In the genomic region with DNA sequence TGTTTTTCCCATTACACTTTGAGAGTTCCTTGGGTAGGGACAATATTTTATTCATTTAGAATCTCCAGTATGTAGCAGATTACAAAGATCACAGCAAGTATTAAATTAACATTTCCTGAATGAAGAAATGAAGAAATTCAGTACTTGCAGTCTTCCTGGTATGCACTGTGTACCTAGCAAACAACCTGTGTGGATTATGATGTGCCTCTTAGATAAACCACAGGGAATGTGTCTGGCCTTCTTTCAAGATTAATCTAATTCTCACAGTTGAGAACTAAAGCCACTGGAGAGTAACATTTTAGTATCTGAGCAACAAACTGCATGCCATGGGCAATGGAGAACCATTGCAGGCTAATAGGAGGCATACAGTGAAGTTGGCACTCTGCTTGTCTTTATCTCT, we compare ENCODE assay signal across 18 cellular contexts.
DNase-seq lines count a peak whose midpoint lies in the region; ATAC-seq, FAIRE-seq and TF ChIP-seq lines count a peak whose summit lies in the region.
"Had no signal": no experiment of that assay in that cellular context is flagged by ENCODE, and none has a peak within 500 bp of the region (broad histone marks: within the 10 kb centered on the region; RNA-seq: fewer than 3 reads in every experiment).

No MANE protein-coding gene starts in this region.

- H3K27me3 ChIP-seq in right lobe of liver (no peaks in the 10 kb centered on the region), HepG2 (ENCODE audit: control insufficient read depth in 1 of 2, insufficient read depth in 2 of 2, low read length in 2 of 2) (no peaks in the 10 kb centered on the region)
- H3K27me3 ChIP-seq: BE2C had no signal

- H3K79me2 ChIP-seq in HepG2 (ENCODE audit: insufficient read depth, low read length) = no peaks in the 10 kb centered on the region

- TF ChIP-seq POLR2A in right lobe of liver (IDR thresholded peaks at IDR 0.05) (no peak), HepG2 (IDR thresholded peaks at IDR 0.05; ENCODE audit: insufficient read depth in 1 of 2, low read depth in 2 of 2, low read length in 2 of 2) (no peak)

- no peak overlapping the region for H3K9ac ChIP-seq in HepG2 (ENCODE audit: insufficient read depth, low read depth, low read length)

- no peak overlapping the region for H3K27ac ChIP-seq in right lobe of liver
- no peak overlapping the region for H3K27ac ChIP-seq in HepG2 (ENCODE audit: extremely low read length, insufficient read depth, low read length)

- intact Hi-C loops in right lobe of liver (cut with DNase I) (no loop called here), HepG2 (cut with micrococcal nuclease; ENCODE audit: unreplicated experiment) (no loop called here)

- in situ Hi-C loops in HepG2 (cut with HindIII; ENCODE audit: extremely low pct_ligation_motif_present, low pct_unique_long_range_greater_than_20kb) = no loop called here

- TF ChIP-seq CTCF in right lobe of liver (IDR thresholded peaks at IDR 0.05) (no peak), HepG2 (CRISPR knock-in tag; IDR thresholded peaks at IDR 0.05) (no peak)

- CTCF ChIA-PET in HepG2 (lab: Yijun Ruan, JAX; ENCODE audit: low intra/inter-chr PET ratio, low total read pairs) = no interaction called here

- FAIRE-seq in HepG2 (lab: Jason Lieb, UNC) = no peak
- FAIRE-seq: D721Med, GM12892, GM18507 had no signal

- POLR2A ChIA-PET in HepG2 (lab: Yijun Ruan, JAX) = no interaction called here

- no peaks in the 10 kb centered on the region for H4K20me1 ChIP-seq in HepG2 (ENCODE audit: insufficient read depth, low read length)

- no TSS peak for BruUV-seq in HepG2 (replicated peaks; lab: Mats Ljungman, UMichigan)

- H3K4me1 ChIP-seq in right lobe of liver = peaks cover 0 to 7% (median 2%) of the 10 kb centered on the region in 4 donors
- H3K4me1 ChIP-seq in HepG2 (ENCODE audit: insufficient read depth, low read length) = no peaks in the 10 kb centered on the region
- H3K4me1 ChIP-seq: BE2C had no signal

- no peak for TF ChIP-seq RAD21 in HepG2 (CRISPR knock-in tag; IDR thresholded peaks at IDR 0.05)

- H3K4me3 ChIP-seq in right lobe of liver (no peak overlapping the region), HepG2 (replicated peaks in 1 of 3; ENCODE audit: insufficient read depth in 1 of 3, low read depth in 2 of 3, low read length in 3 of 3) (no peak overlapping the region)

- TF ChIP-seq EP300 in HepG2 (IDR thresholded peaks at IDR 0.05; ENCODE audit: low read depth in 2 of 2, low read length in 2 of 2) (no peak), HepG2 (CRISPR knock-in tag; IDR thresholded peaks at IDR 0.05; ENCODE audit: borderline replicate concordance) (no peak)

- H3K36me3 ChIP-seq in right lobe of liver (no peaks in the 10 kb centered on the region), HepG2 (replicated peaks in 1 of 2; ENCODE audit: control insufficient read depth in 1 of 2, insufficient read depth in 2 of 2, low read length in 2 of 2) (peaks cover 1 to 22% of the 10 kb centered on the region in 2 experiments)

- H3K9me3 ChIP-seq in right lobe of liver = no peaks in the 10 kb centered on the region
- no peaks in the 10 kb centered on the region for H3K9me3 ChIP-seq in HepG2 (ENCODE audit: low read length)
- H3K9me3 ChIP-seq: BE2C, Caco-2 had no signal

- H3K4me2 ChIP-seq in HepG2 (ENCODE audit: low read depth, low read length) = no peak overlapping the region

- H2AFZ ChIP-seq in HepG2 (ENCODE audit: low read length) = no peak overlapping the region

- DNase-seq in right lobe of liver (no peak), HepG2 (ENCODE audit: low spot score) (no peak), amniotic epithelial cell (ENCODE audit: low read depth) (peak; percentile 5), left lobe of liver (ENCODE audit: low spot score) (no peak)
- DNase-seq: BE2C; C1 segment of cervical spinal cord; Caco-2; CD4-positive, alpha-beta T cell; GDM1; GOT3; H7; HFFc6 had no signal

- ATAC-seq in right lobe of liver = peak; percentile 58 to 93 (median 71)
- no peak for ATAC-seq in HepG2
- ATAC-seq in left lobe of liver = peak; percentile 67
- ATAC-seq in HG02623 (IDR thresholded peaks at IDR 0.05; ENCODE audit: unreplicated experiment) = no peak
- no peak for ATAC-seq in GM21390 (IDR thresholded peaks at IDR 0.05; ENCODE audit: unreplicated experiment)
- ATAC-seq: HCT116 had no signal

TF ChIP-seq in HepG2, 621 proteins besides CTCF, POLR2A, EP300 and RAD21 (continues in another document):
- no peak for TF ChIP-seq TBX3 (IDR thresholded peaks at IDR 0.05; ENCODE audit: borderline replicate concordance)
- TF ChIP-seq ZC3H4 (CRISPR knock-in tag; IDR thresholded peaks at IDR 0.05; ENCODE audit: borderline replicate concordance) = no peak
- no peak for TF ChIP-seq BCL6 (CRISPR knock-in tag; IDR thresholded peaks at IDR 0.05)
- TF ChIP-seq MEF2D (CRISPR knock-in tag; IDR thresholded peaks at IDR 0.05) = no peak
- TF ChIP-seq ZFP90 (CRISPR knock-in tag; IDR thresholded peaks at IDR 0.05; ENCODE audit: borderline replicate concordance) = no peak
- no peak for TF ChIP-seq ZNF275 (CRISPR knock-in tag; IDR thresholded peaks at IDR 0.05; ENCODE audit: borderline replicate concordance)
- no peak for TF ChIP-seq ZFP36L2 (CRISPR knock-in tag; IDR thresholded peaks at IDR 0.05)
- TF ChIP-seq ZMYM4 (CRISPR knock-in tag; IDR thresholded peaks at IDR 0.05) = no peak
- TF ChIP-seq SMAD3 (CRISPR knock-in tag; IDR thresholded peaks at IDR 0.05) = no peak
- no peak for TF ChIP-seq ZNF562 (CRISPR knock-in tag; IDR thresholded peaks at IDR 0.05; ENCODE audit: borderline replicate concordance)
- no peak for TF ChIP-seq RELA (CRISPR knock-in tag; IDR thresholded peaks at IDR 0.05)
- TF ChIP-seq, protein P1, sequence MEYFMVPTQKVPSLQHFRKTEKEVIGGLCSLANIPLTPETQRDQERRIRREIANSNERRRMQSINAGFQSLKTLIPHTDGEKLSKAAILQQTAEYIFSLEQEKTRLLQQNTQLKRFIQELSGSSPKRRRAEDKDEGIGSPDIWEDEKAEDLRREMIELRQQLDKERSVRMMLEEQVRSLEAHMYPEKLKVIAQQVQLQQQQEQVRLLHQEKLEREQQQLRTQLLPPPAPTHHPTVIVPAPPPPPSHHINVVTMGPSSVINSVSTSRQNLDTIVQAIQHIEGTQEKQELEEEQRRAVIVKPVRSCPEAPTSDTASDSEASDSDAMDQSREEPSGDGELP (IDR thresholded peaks at IDR 0.05; ENCODE audit: borderline replicate concordance, low read depth) = no peak
- no peak for TF ChIP-seq ZNF432 (CRISPR knock-in tag; IDR thresholded peaks at IDR 0.05; ENCODE audit: borderline replicate concordance)
- TF ChIP-seq ATF6 (CRISPR knock-in tag; conservative IDR thresholded peaks at IDR 0.05) = no peak
- no peak for TF ChIP-seq FOXK1 (CRISPR knock-in tag; IDR thresholded peaks at IDR 0.05; ENCODE audit: borderline replicate concordance, low read depth)
- TF ChIP-seq ZNF687 (CRISPR knock-in tag; IDR thresholded peaks at IDR 0.05) = no peak
- no peak for TF ChIP-seq ZBTB1 (CRISPR knock-in tag; IDR thresholded peaks at IDR 0.05; ENCODE audit: borderline replicate concordance)

Comparison
In these comparisons a context has a peak if more than half of its experiments do, and no peak if none do; other contexts are left out.
1. ATAC-seq: peak in right lobe of liver (4 of 4) and left lobe of liver (single experiment); none in HepG2 (single experiment), HG02623 (single experiment) and GM21390 (single experiment).